ENCODE assay signal across 2 cellular contexts in the genomic region with DNA sequence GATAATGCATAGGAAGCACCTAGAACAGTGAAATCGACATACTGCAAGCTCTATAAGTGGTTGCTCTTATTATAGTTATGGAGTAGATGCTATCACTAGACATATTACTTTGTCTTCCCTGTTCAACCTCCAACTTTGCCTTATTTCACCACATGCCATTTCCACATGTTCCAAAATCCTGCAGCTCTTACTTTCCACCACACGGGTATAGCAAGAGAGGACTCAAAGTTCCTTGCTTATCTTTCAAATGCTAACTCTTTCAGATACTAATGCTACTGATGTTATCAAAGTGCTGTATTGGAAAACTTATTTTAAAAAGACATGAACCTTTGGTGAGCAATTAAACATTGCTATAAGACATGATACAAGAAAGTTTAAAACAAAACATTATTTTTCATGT.
TF ChIP-seq lines count a peak whose summit lies in the region.

No MANE protein-coding gene starts in this region.

TF ChIP-seq in GM23338, 12 proteins besides CTCF, POLR2A, EP300 and RAD21:
- no peak for TF ChIP-seq ZNF114 (CRISPR knock-in tag; IDR thresholded peaks at IDR 0.05)

TF ChIP-seq in H1, 55 proteins besides CTCF, POLR2A, EP300 and RAD21 (continued from another document):
- no peak for TF ChIP-seq YY1 (IDR thresholded peaks at IDR 0.05; ENCODE audit: low read depth, low read length)
- TF ChIP-seq CTBP2 (IDR thresholded peaks at IDR 0.05; ENCODE audit: borderline replicate concordance, insufficient read depth, insufficient read length, low read length): no peak
- no peak for TF ChIP-seq RXRA (IDR thresholded peaks at IDR 0.05; ENCODE audit: insufficient read depth, low read depth, low read length)
- no peak for TF ChIP-seq KDM1A (IDR thresholded peaks at IDR 0.05; ENCODE audit: borderline replicate concordance, low read length)
- no peak for TF ChIP-seq JUN (IDR thresholded peaks at IDR 0.05; ENCODE audit: low read depth, low read length)
- TF ChIP-seq CREB1 (IDR thresholded peaks at IDR 0.05): no peak
- no peak for TF ChIP-seq SUZ12 (IDR thresholded peaks at IDR 0.05; ENCODE audit: low read length)
- no peak for TF ChIP-seq BRCA1 (IDR thresholded peaks at IDR 0.05; ENCODE audit: low read depth, low read length)
- TF ChIP-seq GABPA (IDR thresholded peaks at IDR 0.05; ENCODE audit: borderline replicate concordance, insufficient read depth, low read length): no peak
TF ChIP-seq in H1: peak in this region for 0.
